In genomic region chr7:5831196-5831595, GRCh38 we compare ENCODE assay signal across 18 cellular contexts. TPM values are rescaled to one million over a fixed set of nuclear protein-coding genes. Genes with fewer than 3 reads are reported as not detected.
DNase-seq lines count a peak whose midpoint lies in the region; ATAC-seq and TF ChIP-seq lines count a peak whose summit lies in the region.
"Had no signal": no experiment of that assay in that cellular context is flagged by ENCODE, and none has a peak within 500 bp of the region (broad histone marks: within the 10 kb centered on the region; RNA-seq: fewer than 3 reads in every experiment).

No MANE protein-coding gene starts in this region.

- H3K36me3 ChIP-seq in naive thymus-derived CD4-positive, alpha-beta T cell (ENCODE audit: control insufficient read depth in 2 of 3, insufficient read depth in 3 of 3, low read length in 3 of 3) = peaks cover 0 to 10% (median 0%) of the 10 kb centered on the region in 3 experiments
- H3K36me3 ChIP-seq in CD8-positive, alpha-beta memory T cell (ENCODE audit: insufficient read depth, low read length) = no peaks in the 10 kb centered on the region
- H3K36me3 ChIP-seq in transverse colon (no peaks in the 10 kb centered on the region), vagina (no peaks in the 10 kb centered on the region)
- H3K36me3 ChIP-seq: ascending aorta had no signal

- H3K27me3 ChIP-seq in right cardiac atrium (ENCODE audit: control insufficient read depth, insufficient read depth) (no peaks in the 10 kb centered on the region), dorsolateral prefrontal cortex (no peaks in the 10 kb centered on the region), transverse colon (no peaks in the 10 kb centered on the region), vagina (no peaks in the 10 kb centered on the region)
- H3K27me3 ChIP-seq in naive thymus-derived CD4-positive, alpha-beta T cell (ENCODE audit: control insufficient read depth in 2 of 2, insufficient read depth in 2 of 2, low read length in 2 of 2) = no peaks in the 10 kb centered on the region
- H3K27me3 ChIP-seq in CD8-positive, alpha-beta memory T cell (ENCODE audit: insufficient read depth, low read length, poor library complexity, severe bottlenecking) = no peaks in the 10 kb centered on the region
- H3K27me3 ChIP-seq: ascending aorta had no signal

- H3K4me3 ChIP-seq in right cardiac atrium (ENCODE audit: low read length) (no peak overlapping the region), dorsolateral prefrontal cortex (no peak overlapping the region), transverse colon (no peak overlapping the region), vagina (no peak overlapping the region)
- H3K4me3 ChIP-seq in naive thymus-derived CD4-positive, alpha-beta T cell (ENCODE audit: low read length) = no peak overlapping the region
- H3K4me3 ChIP-seq in CD8-positive, alpha-beta memory T cell (ENCODE audit: low read length) = no peak overlapping the region
- H3K4me3 ChIP-seq: ascending aorta had no signal

- H3K9me3 Mint-ChIP-seq in naive thymus-derived CD4-positive, alpha-beta T cell = no peaks in the 10 kb centered on the region
- H3K9me3 Mint-ChIP-seq in CD8-positive, alpha-beta memory T cell = no peaks in the 10 kb centered on the region
- H3K9me3 Mint-ChIP-seq in activated T-cell treated with anti-CD3 and anti-CD28 coated beads, Interleukin-2, amount 50 U/mL, for 72 hours = no peaks in the 10 kb centered on the region

- H3K27ac ChIP-seq in right cardiac atrium (ENCODE audit: low read length) = no peak overlapping the region
- H3K27ac ChIP-seq in dorsolateral prefrontal cortex = peak overlapping the region in 39 of 59 donors; percentile 8 to 78 (median 48)
- no peak overlapping the region for H3K27ac ChIP-seq in naive thymus-derived CD4-positive, alpha-beta T cell (ENCODE audit: low read depth, low read length)
- H3K27ac ChIP-seq in CD8-positive, alpha-beta memory T cell (ENCODE audit: low read depth, low read length) = no peak overlapping the region
- H3K27ac ChIP-seq in transverse colon = no peak overlapping the region
- H3K27ac ChIP-seq in vagina = no peak overlapping the region
- H3K27ac ChIP-seq: ascending aorta had no signal

- H3K27me3 Mint-ChIP-seq in naive thymus-derived CD4-positive, alpha-beta T cell = no peaks in the 10 kb centered on the region
- no peaks in the 10 kb centered on the region for H3K27me3 Mint-ChIP-seq in CD8-positive, alpha-beta memory T cell
- no peaks in the 10 kb centered on the region for H3K27me3 Mint-ChIP-seq in activated T-cell treated with anti-CD3 and anti-CD28 coated beads, Interleukin-2, amount 50 U/mL, for 72 hours (ENCODE audit: low read depth)

- CTCF ChIA-PET in naive thymus-derived CD4-positive, alpha-beta T cell (lab: Charles Lee) = interaction anchor here (1.6 kb wide), 1 partner anchor 27 kb away, joined by 4 read pairs; no protein-coding TSS in a partner anchor
- CTCF ChIA-PET in CD8-positive, alpha-beta memory T cell (lab: Charles Lee) = no interaction called here

- H3K4me3 Mint-ChIP-seq in naive thymus-derived CD4-positive, alpha-beta T cell = no peak overlapping the region
- no peak overlapping the region for H3K4me3 Mint-ChIP-seq in CD8-positive, alpha-beta memory T cell
- H3K4me3 Mint-ChIP-seq in activated T-cell treated with anti-CD3 and anti-CD28 coated beads, Interleukin-2, amount 50 U/mL, for 72 hours = no peak overlapping the region

- ATAC-seq in right cardiac atrium (peak; percentile 24 to 53), left ventricle myocardium superior (no peak)
- ATAC-seq in naive thymus-derived CD4-positive, alpha-beta T cell = no peak
- no peak for ATAC-seq in activated T-cell treated with anti-CD3 and anti-CD28 coated beads, Interleukin-2, amount 50 U/mL, for 72 hours (replicated peaks in 1 of 2)
- ATAC-seq: activated CD4-positive, CD25-positive, alpha-beta regulatory T cell treated with anti-CD3 and anti-CD28 coated beads, Interleukin-2, amount 50 U/mL, for 24 hours had no signal

- POLR2A ChIA-PET in naive thymus-derived CD4-positive, alpha-beta T cell (lab: Charles Lee) = interaction anchor here (4.2 kb wide), 1 partner anchor 8 kb away, joined by 47 read pairs; no protein-coding TSS in a partner anchor
- POLR2A ChIA-PET in CD8-positive, alpha-beta memory T cell (lab: Charles Lee) = no interaction called here

- no peaks in the 10 kb centered on the region for H3K4me1 ChIP-seq in right cardiac atrium (ENCODE audit: control insufficient read depth, insufficient read depth, low read length)
- H3K4me1 ChIP-seq in naive thymus-derived CD4-positive, alpha-beta T cell (ENCODE audit: control insufficient read depth in 2 of 2, insufficient read depth in 2 of 2, low read length in 2 of 2) = peaks cover 12 to 36% of the 10 kb centered on the region in 2 donors
- H3K4me1 ChIP-seq in CD8-positive, alpha-beta memory T cell (ENCODE audit: insufficient read depth, low read length) = peaks cover 33% of the 10 kb centered on the region
- H3K4me1 ChIP-seq in transverse colon = no peaks in the 10 kb centered on the region
- H3K4me1 ChIP-seq in vagina = no peaks in the 10 kb centered on the region
- H3K4me1 ChIP-seq: ascending aorta had no signal

- H3K9me3 ChIP-seq in right cardiac atrium (ENCODE audit: control insufficient read depth, low read length) = no peaks in the 10 kb centered on the region
- no peaks in the 10 kb centered on the region for H3K9me3 ChIP-seq in naive thymus-derived CD4-positive, alpha-beta T cell (ENCODE audit: control insufficient read depth in 2 of 3, low read length in 3 of 3)
- no peaks in the 10 kb centered on the region for H3K9me3 ChIP-seq in CD8-positive, alpha-beta memory T cell (ENCODE audit: low read length)
- no peaks in the 10 kb centered on the region for H3K9me3 ChIP-seq in transverse colon
- H3K9me3 ChIP-seq in vagina = no peaks in the 10 kb centered on the region
- H3K9me3 ChIP-seq: ascending aorta had no signal

- WGBS in right cardiac atrium = 58% methylated on average over 12 of the region's 12 CpGs
- WGBS in transverse colon (ENCODE audit: low coverage in 1 of 2), 2 donors = 60 to 79% methylated on average over 1 to 12 of the region's 12 CpGs

- TF ChIP-seq EP300 in transverse colon (IDR thresholded peaks at IDR 0.05; ENCODE audit: low read depth) = no peak

- DNase-seq in right cardiac atrium (peak; percentile 28 to 58 (median 57)), left ventricle myocardium superior (no peak), dorsolateral prefrontal cortex (peak; percentile 20 to 87 (median 73)), transverse colon (no peak), vagina (ENCODE audit: extremely low spot score in 2 of 2) (no peak)
- DNase-seq in naive thymus-derived CD4-positive, alpha-beta T cell = no peak
- no peak for DNase-seq in CD8-positive, alpha-beta memory T cell
- no peak for DNase-seq in activated T-cell treated with anti-CD3 and anti-CD28 coated beads, Interleukin-2, amount 50 U/mL, for 72 hours
- DNase-seq: activated T-cell treated with anti-CD3 and anti-CD28 coated beads, Interleukin-2, amount 50 U/mL, for 1 hour; NCI-H1048; NCI-H345; OCI-M1; SW 1271 had no signal

- TF ChIP-seq CTCF in dorsolateral prefrontal cortex (IDR thresholded peaks at IDR 0.05 in 54 of 56, conservative IDR thresholded peaks at IDR 0.05 in 2 of 56; ENCODE audit: low read depth in 1 of 56, partially characterized antibody in 56 of 56) = no peak
- TF ChIP-seq CTCF in transverse colon (IDR thresholded peaks at IDR 0.05) = no peak
- TF ChIP-seq CTCF in vagina (IDR thresholded peaks at IDR 0.05) = no peak

- in situ Hi-C loops in transverse colon (cut with MboI; ENCODE audit: low pct_ligation_motif_present in 1 of 4, low pct_unique_long_range_greater_than_20kb in 1 of 4, low sequenced_read_pairs in 3 of 4) = no loop called here

- H3K4me1 Mint-ChIP-seq in naive thymus-derived CD4-positive, alpha-beta T cell = peaks cover 23 to 66% (median 40%) of the 10 kb centered on the region in 7 donors
- peaks cover 25 to 45% (median 42%) of the 10 kb centered on the region in 3 donors for H3K4me1 Mint-ChIP-seq in CD8-positive, alpha-beta memory T cell
- H3K4me1 Mint-ChIP-seq in activated T-cell treated with anti-CD3 and anti-CD28 coated beads, Interleukin-2, amount 50 U/mL, for 72 hours (ENCODE audit: low read depth) = peaks cover 41% of the 10 kb centered on the region

- H3K27ac Mint-ChIP-seq in naive thymus-derived CD4-positive, alpha-beta T cell = peak overlapping the region in 6 of 9 donors; percentile 43 to 98 (median 67)
- H3K27ac Mint-ChIP-seq in CD8-positive, alpha-beta memory T cell = peak overlapping the region in 1 of 8 donors; percentile 34
- H3K27ac Mint-ChIP-seq in activated T-cell treated with anti-CD3 and anti-CD28 coated beads, Interleukin-2, amount 50 U/mL, for 72 hours = no peak overlapping the region

- intact Hi-C loops in right cardiac atrium (cut with DNase I) (no loop called here), left ventricle myocardium superior (cut with micrococcal nuclease) (no loop called here), dorsolateral prefrontal cortex (cut with DNase I) (no loop called here), transverse colon (cut with DNase I; ENCODE audit: low total_unique reads) (no loop called here), vagina (cut with DNase I) (no loop called here)
- intact Hi-C loops in naive thymus-derived CD4-positive, alpha-beta T cell (cut with micrococcal nuclease) = no loop called here

- TF ChIP-seq POLR2A in transverse colon (IDR thresholded peaks at IDR 0.05) = no peak
- no peak for TF ChIP-seq POLR2A in vagina (IDR thresholded peaks at IDR 0.05)

- peaks cover 0 to 24% (median 13%) of the 10 kb centered on the region in 5 donors for H3K36me3 Mint-ChIP-seq in naive thymus-derived CD4-positive, alpha-beta T cell
- H3K36me3 Mint-ChIP-seq in CD8-positive, alpha-beta memory T cell = peaks cover 0 to 34% (median 0%) of the 10 kb centered on the region in 3 donors
- H3K36me3 Mint-ChIP-seq in activated T-cell treated with anti-CD3 and anti-CD28 coated beads, Interleukin-2, amount 50 U/mL, for 72 hours (ENCODE audit: insufficient read depth in 2 of 2) = peaks cover 0 to 2% of the 10 kb centered on the region in 2 donors

RNA-seq across cellular contexts. Expression of gene OCM, which starts 49.4 kb away (rescaled TPM):
- total RNA-seq in right cardiac atrium (not detected), left ventricle myocardium superior (not detected), dorsolateral prefrontal cortex (1 to 10 TPM in 58 of 120 experiments, under 1 TPM in 18, not detected in 44; 0.61 to 3.7 (median 1.4) TPM), transverse colon (not detected), vagina (not detected)
- not detected for polyA plus RNA-seq in right cardiac atrium
- 10 to 100 TPM in 2 of 5 experiments, 1 to 10 TPM in 2, under 1 TPM in 1; 0.80 to 17.9 (median 7.7) TPM for total RNA-seq in naive thymus-derived CD4-positive, alpha-beta T cell
- 1 to 10 TPM; 2.3 to 2.9 TPM for polyA plus RNA-seq in naive thymus-derived CD4-positive, alpha-beta T cell
- total RNA-seq in CD8-positive, alpha-beta memory T cell = under 1 TPM in 1 of 2 experiments, not detected in 1; 0.55 TPM
- 0.61 TPM for polyA plus RNA-seq in CD8-positive, alpha-beta memory T cell
- total RNA-seq in activated T-cell treated with anti-CD3 and anti-CD28 coated beads, Interleukin-2, amount 50 U/mL, for 72 hours = under 1 TPM in 1 of 2 donors, not detected in 1; 0.81 TPM
- total RNA-seq: ascending aorta, Daoy, liver, omental fat pad had no signal
- polyA plus RNA-seq: liver had no signal

RNA-seq across cellular contexts. Expression of gene RNF216, which starts 49.7 kb away (rescaled TPM):
- 10 to 100 TPM; 30.4 to 52.2 (median 31.3) TPM for total RNA-seq in right cardiac atrium
- polyA plus RNA-seq in right cardiac atrium = 24.8 TPM
- total RNA-seq in left ventricle myocardium superior = 24.5 TPM
- 10 to 100 TPM; 34.1 to 61.0 (median 44.3) TPM for total RNA-seq in dorsolateral prefrontal cortex
- 100 to 1,000 TPM in 2 of 5 experiments, 10 to 100 TPM in 3; 41.7 to 103 (median 91.2) TPM for total RNA-seq in naive thymus-derived CD4-positive, alpha-beta T cell
- polyA plus RNA-seq in naive thymus-derived CD4-positive, alpha-beta T cell = 10 to 100 TPM; 29.2 to 51.3 TPM
- total RNA-seq in CD8-positive, alpha-beta memory T cell = 10 to 100 TPM; 43.4 to 44.3 TPM
- polyA plus RNA-seq in CD8-positive, alpha-beta memory T cell = 42.8 TPM
- total RNA-seq in activated T-cell treated with anti-CD3 and anti-CD28 coated beads, Interleukin-2, amount 50 U/mL, for 72 hours = 10 to 100 TPM; 44.6 to 45.7 TPM
- total RNA-seq in transverse colon = 10 to 100 TPM; 18.5 to 26.9 (median 23.7) TPM
- total RNA-seq in vagina = 27.7 TPM

Comparison
In these comparisons a context has a peak if more than half of its experiments do, and no peak if none do; other contexts are left out.
1. ATAC-seq: peak in right cardiac atrium (2 of 2); none in left ventricle myocardium superior (single experiment), naive thymus-derived CD4-positive, alpha-beta T cell (single experiment) and activated T-cell treated with anti-CD3 and anti-CD28 coated beads, Interleukin-2, amount 50 U/mL, for 72 hours (0 of 2).
2. DNase-seq: peak in right cardiac atrium (3 of 3) and dorsolateral prefrontal cortex (10 of 10); none in left ventricle myocardium superior (single experiment), naive thymus-derived CD4-positive, alpha-beta T cell (0 of 9), CD8-positive, alpha-beta memory T cell (0 of 5), activated T-cell treated with anti-CD3 and anti-CD28 coated beads, Interleukin-2, amount 50 U/mL, for 72 hours (0 of 2), transverse colon (single experiment) and vagina (0 of 2).
3. H3K27ac ChIP-seq: peak in dorsolateral prefrontal cortex (39 of 59); none in right cardiac atrium (single experiment), naive thymus-derived CD4-positive, alpha-beta T cell (single experiment), CD8-positive, alpha-beta memory T cell (single experiment), transverse colon (0 of 4) and vagina (single experiment).